Comparison of ENCODE assay signal across 9 cellular contexts in genomic region chr14:75429562-75429961, GRCh38. TPM values are rescaled to one million over a fixed set of nuclear protein-coding genes. Genes with fewer than 3 reads are reported as not detected.
A peak's percentile ranks its signal among the peaks of the same experiment; 100 is the strongest.
DNase-seq lines count a peak whose midpoint lies in the region; FAIRE-seq and TF ChIP-seq lines count a peak whose summit lies in the region.
"Had no signal": no experiment of that assay in that cellular context is flagged by ENCODE, and none has a peak within 500 bp of the region (broad histone marks: within the 10 kb centered on the region; RNA-seq: fewer than 3 reads in every experiment).

No MANE protein-coding gene starts in this region.

- intact Hi-C loops in activated T-helper 2 cell treated with anti-CD3 and anti-CD28 coated beads, Interferon-gamma antibody, Interleukin-2, Interleukin-4, amounts not matched to agents 10 μg/mL and 5 μg/mL and 100 μg/mL, durations not matched to agents 14 hours and 24 hours and 36 hours (cut with micrococcal nuclease): loop anchor here (5.0 kb wide), 1 partner anchor 138 kb away; no protein-coding TSS in a partner anchor
- intact Hi-C loops in stomach (cut with DNase I; ENCODE audit: low total_unique reads): no loop called here

- in situ Hi-C loops in GM13976 (cut with MboI; ENCODE audit: low sequenced_read_pairs, unreplicated experiment): no loop called here

- peaks cover 4% of the 10 kb centered on the region for H3K9me3 Mint-ChIP-seq in activated T-helper 2 cell treated with anti-CD3 and anti-CD28 coated beads, Interferon-gamma antibody, Interleukin-2, Interleukin-4, amounts not matched to agents 10 μg/mL and 5 μg/mL and 100 μg/mL, durations not matched to agents 14 hours and 24 hours and 36 hours

- H3K27me3 ChIP-seq in layer of hippocampus (ENCODE audit: control insufficient read depth, insufficient read depth, low read length) (no peaks in the 10 kb centered on the region), stomach (no peaks in the 10 kb centered on the region)

- peaks cover 3 to 28% (median 20%) of the 10 kb centered on the region in 4 donors for H3K36me3 ChIP-seq in stomach

- H3K9me3 ChIP-seq in stomach: no peaks in the 10 kb centered on the region

- no peak for TF ChIP-seq EP300 in stomach (IDR thresholded peaks at IDR 0.05)

- peaks cover 25 to 71% (median 52%) of the 10 kb centered on the region in 4 donors for H3K4me1 ChIP-seq in stomach

- H3K27ac ChIP-seq in layer of hippocampus (ENCODE audit: low read depth, low read length): peak overlapping the region; percentile 77
- H3K27ac ChIP-seq in stomach: peak overlapping the region in 4 of 5 donors; percentile 77 to 93 (median 88)

- TF ChIP-seq CTCF in HFF-Myc (IDR thresholded peaks at IDR 0.05; ENCODE audit: low read depth, low read length, missing control alignments) (no peak), stomach (IDR thresholded peaks at IDR 0.05) (no peak), GM13976 (IDR thresholded peaks at IDR 0.05; ENCODE audit: borderline replicate concordance, control extremely low read depth, extremely low read depth, insufficient read depth, missing control alignments) (no peak)

- no peak overlapping the region for H3K27ac Mint-ChIP-seq in activated T-helper 2 cell treated with anti-CD3 and anti-CD28 coated beads, Interferon-gamma antibody, Interleukin-2, Interleukin-4, amounts not matched to agents 10 μg/mL and 5 μg/mL and 100 μg/mL, durations not matched to agents 14 hours and 24 hours and 36 hours

- H3K27me3 Mint-ChIP-seq in activated T-helper 2 cell treated with anti-CD3 and anti-CD28 coated beads, Interferon-gamma antibody, Interleukin-2, Interleukin-4, amounts not matched to agents 10 μg/mL and 5 μg/mL and 100 μg/mL, durations not matched to agents 14 hours and 24 hours and 36 hours (ENCODE audit: low read depth): peaks cover 8% of the 10 kb centered on the region

- peak overlapping the region; percentile 37 for H3K4me3 Mint-ChIP-seq in activated T-helper 2 cell treated with anti-CD3 and anti-CD28 coated beads, Interferon-gamma antibody, Interleukin-2, Interleukin-4, amounts not matched to agents 10 μg/mL and 5 μg/mL and 100 μg/mL, durations not matched to agents 14 hours and 24 hours and 36 hours (ENCODE audit: low read depth)

- TF ChIP-seq POLR2A in stomach (IDR thresholded peaks at IDR 0.05): no peak

- FAIRE-seq in RCC 7860 (lab: Jason Lieb, UNC): no peak
- FAIRE-seq: K562 had no signal

- peaks cover 3% of the 10 kb centered on the region for H3K36me3 Mint-ChIP-seq in activated T-helper 2 cell treated with anti-CD3 and anti-CD28 coated beads, Interferon-gamma antibody, Interleukin-2, Interleukin-4, amounts not matched to agents 10 μg/mL and 5 μg/mL and 100 μg/mL, durations not matched to agents 14 hours and 24 hours and 36 hours (ENCODE audit: low read depth)

- peaks cover 15% of the 10 kb centered on the region for H3K4me1 Mint-ChIP-seq in activated T-helper 2 cell treated with anti-CD3 and anti-CD28 coated beads, Interferon-gamma antibody, Interleukin-2, Interleukin-4, amounts not matched to agents 10 μg/mL and 5 μg/mL and 100 μg/mL, durations not matched to agents 14 hours and 24 hours and 36 hours (ENCODE audit: low read depth)

- 23 to 37% (median 29%) methylated on average over 1 of the region's 1 CpG for WGBS in stomach, 5 donors

- peak overlapping the region; percentile 60 for H3K4me3 ChIP-seq in HFF-Myc (replicated peaks; ENCODE audit: low read depth, low read length)
- H3K4me3 ChIP-seq in stomach: peak overlapping the region; percentile 69 to 77 (median 74)

- DNase-seq in HFF-Myc (ENCODE audit: extremely low read depth, low read depth) (no peak), stomach (no peak), NCI-H2081 (lab: John Stamatoyannopoulos, UW) (no peak), GM13976 (ENCODE audit: low spot score) (no peak), RCC 7860 (ENCODE audit: low spot score) (no peak)
- DNase-seq in activated T-helper 2 cell treated with anti-CD3 and anti-CD28 coated beads, Interferon-gamma antibody, Interleukin-2, Interleukin-4, amounts not matched to agents 10 μg/mL and 5 μg/mL and 100 μg/mL, durations not matched to agents 14 hours and 24 hours and 36 hours (ENCODE audit: low spot score): no peak
- DNase-seq: foreskin melanocyte had no signal

RNA-seq across cellular contexts. Expression of gene JDP2, which starts 1.7 kb away (rescaled TPM):
- total RNA-seq in activated T-helper 2 cell treated with anti-CD3 and anti-CD28 coated beads, Interferon-gamma antibody, Interleukin-2, Interleukin-4, amounts not matched to agents 10 μg/mL and 5 μg/mL and 100 μg/mL, durations not matched to agents 14 hours and 24 hours and 36 hours: 1.1 and 1.4 TPM in 2 replicates
- total RNA-seq in stomach: 100 to 1,000 TPM in 1 of 5 donors, 10 to 100 TPM in 4; 10.3 to 145 (median 21.6) TPM
- polyA plus RNA-seq in stomach: 10 to 100 TPM; 18.5 to 82.5 (median 41.5) TPM
